ENCODE assay signal across 19 cellular contexts in genomic region chr3:58574682-58575081, GRCh38. TPM values are rescaled to one million over a fixed set of nuclear protein-coding genes. Genes with fewer than 3 reads are reported as not detected.
"Had no signal": no experiment of that assay in that cellular context is flagged by ENCODE, and none has a peak within 500 bp of the region (broad histone marks: within the 10 kb centered on the region; RNA-seq: fewer than 3 reads in every experiment).

No MANE protein-coding gene starts in this region.

- H3K9me3 ChIP-seq: pancreas had no signal

- H3K27me3 ChIP-seq: hepatocyte, pancreas had no signal

- FAIRE-seq: astrocyte, keratinocyte, pancreas had no signal

- H3K36me3 ChIP-seq: pancreas, WERI-Rb-1 had no signal

- H3K4me3 ChIP-seq: hepatocyte, pancreas had no signal

- H3K27ac ChIP-seq: hepatocyte, WERI-Rb-1 had no signal

- DNase-seq: activated CD4-positive, alpha-beta memory T cell treated with anti-CD3 and anti-CD28 coated beads for 36 hours; activated CD4-positive, alpha-beta T cell treated with anti-CD3 and anti-CD28 coated beads for 36 hours; activated CD8-positive, alpha-beta memory T cell treated with anti-CD3 and anti-CD28 coated beads, Interleukin-2, amount 10 ng/mL, durations not matched to agents 7 days and 5 days; activated naive CD4-positive, alpha-beta T cell treated with anti-CD3 and anti-CD28 coated beads, Interleukin-2, amount 10 ng/mL, durations not matched to agents 7 days and 5 days; activated T-cell treated with anti-CD3 and anti-CD28 coated beads, Interleukin-2, amount 50 U/mL, for 1 hour; effector memory CD4-positive, alpha-beta T cell; pancreas; retina; Right ventricle myocardium superior; stimulated activated CD4-positive, alpha-beta T cell treated with anti-CD3 and anti-CD28 coated beads, Interleukin-15, amount 100 ng/mL, for 24 hours; stimulated activated CD4-positive, alpha-beta T cell treated with anti-CD3 and anti-CD28 coated beads, Interleukin-4, amount 100 ng/mL, for 1 hour; stimulated activated naive B cell treated with anti-CD40 and anti-IgM and Interleukin-4, amounts not matched to agents 10 μg/mL and 1 μg/mL and 100 μg/mL, for 72 hours; WERI-Rb-1 had no signal

- ATAC-seq: activated CD4-positive, alpha-beta T cell treated with anti-CD3 and anti-CD28 coated beads for 36 hours; activated CD8-positive, alpha-beta memory T cell treated with anti-CD3 and anti-CD28 coated beads, Interleukin-2, amount 10 ng/mL, durations not matched to agents 7 days and 5 days; pancreas; stimulated activated naive B cell treated with anti-CD40 and anti-IgM and Interleukin-4, amounts not matched to agents 10 μg/mL and 1 μg/mL and 100 μg/mL, for 72 hours had no signal

RNA-seq across cellular contexts. Expression of gene FAM107A, which starts 2.5 kb away (rescaled TPM):
- total RNA-seq: activated CD4-positive, alpha-beta memory T cell treated with anti-CD3 and anti-CD28 coated beads for 36 hours; activated CD4-positive, alpha-beta T cell treated with anti-CD3 and anti-CD28 coated beads for 36 hours; activated CD8-positive, alpha-beta memory T cell treated with anti-CD3 and anti-CD28 coated beads, Interleukin-2, amount 10 ng/mL, durations not matched to agents 7 days and 5 days; activated T-helper 2 cell treated with anti-CD3 and anti-CD28 coated beads, Interferon-gamma antibody, Interleukin-2, Interleukin-4, amounts not matched to agents 10 μg/mL and 5 μg/mL and 100 μg/mL, durations not matched to agents 14 hours and 24 hours and 36 hours; astrocyte; mesothelial cell of epicardium; T-helper 1 cell treated with Interleukin-12 subunit alpha and Interleukin-12 subunit beta and Interleukin-4 antibody, amounts not matched to agents 30 ng/mL and 1 ng/mL, for 36 hours had no signal
- polyA plus RNA-seq: keratinocyte had no signal

RNA-seq across cellular contexts. Expression of gene ACOX2, which starts 37.7 kb away (rescaled TPM):
- total RNA-seq: activated CD4-positive, alpha-beta memory T cell treated with anti-CD3 and anti-CD28 coated beads for 36 hours; activated CD4-positive, alpha-beta T cell treated with anti-CD3 and anti-CD28 coated beads for 36 hours; activated CD8-positive, alpha-beta memory T cell treated with anti-CD3 and anti-CD28 coated beads, Interleukin-2, amount 10 ng/mL, durations not matched to agents 7 days and 5 days; activated T-helper 2 cell treated with anti-CD3 and anti-CD28 coated beads, Interferon-gamma antibody, Interleukin-2, Interleukin-4, amounts not matched to agents 10 μg/mL and 5 μg/mL and 100 μg/mL, durations not matched to agents 14 hours and 24 hours and 36 hours; T-helper 1 cell treated with Interleukin-12 subunit alpha and Interleukin-12 subunit beta and Interleukin-4 antibody, amounts not matched to agents 30 ng/mL and 1 ng/mL, for 36 hours had no signal
